In genomic region chr1:26472901-26473845, GRCh38 we compare ENCODE assay signal across 8 cellular contexts. TPM values are rescaled to one million over a fixed set of nuclear protein-coding genes. Genes with fewer than 3 reads are reported as not detected.
DNase-seq lines count a peak whose midpoint lies in the region; ATAC-seq lines count a peak whose summit lies in the region.

No MANE protein-coding gene starts in this region.

- peaks cover 2% of the 10 kb centered on the region for H3K27me3 Mint-ChIP-seq in activated CD4-positive, alpha-beta T cell treated with anti-CD3 and anti-CD28 coated beads, Interleukin-2, amount 10 ng/mL, durations not matched to agents 24 days and 14 days

- DNase-seq in Ammon's horn (ENCODE audit: low spot score) (peak; percentile 98), NCI-H526 (lab: John Stamatoyannopoulos, UW) (peak; percentile 71 to 94)
- peak; percentile 99 for DNase-seq in activated CD4-positive, alpha-beta T cell treated with anti-CD3 and anti-CD28 coated beads, Interleukin-2, amount 10 ng/mL, durations not matched to agents 24 days and 14 days
- DNase-seq in stimulated activated CD4-positive, alpha-beta T cell treated with anti-CD3 and anti-CD28 coated beads, Interleukin-15, amount 100 ng/mL, for 48 hours (ENCODE audit: low read depth in 2 of 2), result peak; percentile 89 to 93

- intact Hi-C loops in activated CD4-positive, alpha-beta T cell treated with anti-CD3 and anti-CD28 coated beads, Interleukin-2, amount 10 ng/mL, durations not matched to agents 24 days and 14 days (cut with micrococcal nuclease), result loop anchor here (1.0 to 5.0 kb wide), 5 partner anchors 27 to 196 kb away; partner anchors contain the start of genes CD52 and DHDDS

- H3K36me3 Mint-ChIP-seq in activated CD4-positive, alpha-beta T cell treated with anti-CD3 and anti-CD28 coated beads, Interleukin-2, amount 10 ng/mL, durations not matched to agents 24 days and 14 days (ENCODE audit: low read depth), result peaks cover 57% of the 10 kb centered on the region

- peaks cover 48% of the 10 kb centered on the region for H3K4me1 Mint-ChIP-seq in activated CD4-positive, alpha-beta T cell treated with anti-CD3 and anti-CD28 coated beads, Interleukin-2, amount 10 ng/mL, durations not matched to agents 24 days and 14 days

- H3K27ac Mint-ChIP-seq in activated CD4-positive, alpha-beta T cell treated with anti-CD3 and anti-CD28 coated beads, Interleukin-2, amount 10 ng/mL, durations not matched to agents 24 days and 14 days, result peak overlapping the region; percentile 84

- H3K27ac ChIP-seq in cingulate gyrus (ENCODE audit: low read depth, low read length) (peak overlapping the region; percentile 99), layer of hippocampus (ENCODE audit: low read depth, low read length) (peak overlapping the region; percentile 99)

- peak overlapping the region; percentile 94 for H3K4me3 Mint-ChIP-seq in activated CD4-positive, alpha-beta T cell treated with anti-CD3 and anti-CD28 coated beads, Interleukin-2, amount 10 ng/mL, durations not matched to agents 24 days and 14 days

- H3K27me3 ChIP-seq in layer of hippocampus (ENCODE audit: control insufficient read depth, insufficient read depth, low read length), result no peaks in the 10 kb centered on the region

- ATAC-seq in GM19324 (IDR thresholded peaks at IDR 0.05; ENCODE audit: low FRiP score, unreplicated experiment) (peak; percentile 79), HG03442 (IDR thresholded peaks at IDR 0.05; ENCODE audit: unreplicated experiment) (peak; percentile 75)

- H3K9me3 Mint-ChIP-seq in activated CD4-positive, alpha-beta T cell treated with anti-CD3 and anti-CD28 coated beads, Interleukin-2, amount 10 ng/mL, durations not matched to agents 24 days and 14 days, result no peaks in the 10 kb centered on the region

RNA-seq across cellular contexts. Expression of gene HMGN2, which starts 0.9 kb away (rescaled TPM):
- total RNA-seq in activated CD4-positive, alpha-beta T cell treated with anti-CD3 and anti-CD28 coated beads, Interleukin-2, amount 10 ng/mL, durations not matched to agents 24 days and 14 days, result 528 and 545 TPM in 2 replicates

RNA-seq across cellular contexts. Expression of gene DHDDS, which starts 41.1 kb away (rescaled TPM):
- total RNA-seq in activated CD4-positive, alpha-beta T cell treated with anti-CD3 and anti-CD28 coated beads, Interleukin-2, amount 10 ng/mL, durations not matched to agents 24 days and 14 days, result 57.0 and 60.2 TPM in 2 replicates

RNA-seq across cellular contexts. Expression of gene RPS6KA1, which starts 56.4 kb away (rescaled TPM):
- total RNA-seq in activated CD4-positive, alpha-beta T cell treated with anti-CD3 and anti-CD28 coated beads, Interleukin-2, amount 10 ng/mL, durations not matched to agents 24 days and 14 days, result 264 and 277 TPM in 2 replicates

Comparison
In these comparisons a context has a peak if more than half of its experiments do, and no peak if none do; other contexts are left out.
1. Peak in every context shown above with its lines: DNase-seq, ATAC-seq and H3K27ac ChIP-seq.